8 cellular contexts compared by ENCODE assay signal in the genomic region with DNA sequence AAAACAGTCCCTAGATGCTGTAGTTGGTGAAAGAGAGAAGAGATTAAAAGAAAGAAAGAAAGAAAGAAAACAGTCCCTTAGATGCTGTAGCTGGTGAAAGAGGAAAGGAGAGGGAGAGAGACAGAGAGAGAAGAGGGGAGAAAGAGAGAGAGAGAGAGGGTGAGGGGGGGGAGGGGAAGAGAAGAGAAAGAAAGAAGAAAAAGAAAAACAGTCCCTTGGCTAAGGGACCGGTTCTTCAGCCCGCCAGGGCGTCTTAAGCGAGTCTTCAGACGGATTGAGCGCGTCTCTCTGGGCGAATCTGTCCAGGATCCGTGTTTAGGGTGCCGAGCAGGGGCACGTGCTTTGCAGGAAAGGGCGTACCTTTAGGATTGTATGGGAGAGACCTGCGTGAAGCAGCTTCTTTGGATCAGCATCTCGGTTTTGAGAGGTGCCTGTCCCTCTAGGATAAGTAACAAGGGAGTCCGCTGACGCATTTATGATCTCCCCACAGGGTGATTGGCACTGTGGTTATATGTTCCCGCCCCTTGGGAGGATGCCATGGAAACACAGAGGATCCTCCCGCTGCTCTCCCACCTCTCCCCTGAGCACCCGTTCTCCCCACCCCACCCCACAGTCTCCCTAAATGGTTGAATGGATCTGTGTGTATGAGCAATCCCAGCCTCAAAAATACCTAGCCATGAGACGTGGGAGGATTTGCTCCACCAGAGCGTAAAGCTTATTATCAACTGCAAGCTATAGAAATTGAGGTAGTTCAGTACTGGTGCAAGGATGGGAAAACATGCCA. TPM values are rescaled to one million over a fixed set of nuclear protein-coding genes. Genes with fewer than 3 reads are reported as not detected.
A peak's percentile ranks its signal among the peaks of the same experiment; 100 is the strongest.
DNase-seq lines count a peak whose midpoint lies in the region; ATAC-seq, FAIRE-seq and TF ChIP-seq lines count a peak whose summit lies in the region.

No MANE protein-coding gene starts in this region.

- peak; percentile 59 for TF ChIP-seq POLR2A in GM12878 (IDR thresholded peaks at IDR 0.05; ENCODE audit: low read depth, low read length)

- CTCF ChIA-PET in HEK293 (lab: Yijun Ruan, JAX): interaction anchor here (0.6 to 2.4 kb wide), 7 partner anchors 10 to 363 kb away, joined by 3 to 15 read pairs (median 3); no protein-coding TSS in a partner anchor
- CTCF ChIA-PET in OCI-LY7 (lab: Charles Lee; ENCODE audit: unreplicated experiment): no interaction called here
- CTCF ChIA-PET in GM12878 (lab: Yijun Ruan, JAX): interaction anchor here (0.7 to 7.7 kb wide), 6 partner anchors 14 to 166 kb away, joined by 4 to 127 read pairs (median 18); a partner anchor contains a TSS

- peak overlapping the region; percentile 25; the same call in 1 of the 2 replicates for H3K27ac ChIP-seq in HEK293 (ENCODE audit: extremely low read depth, low read depth, low read length)
- H3K27ac ChIP-seq in OCI-LY7 (ENCODE audit: low read depth, low read length, poor library complexity, severe bottlenecking): peak overlapping the region; percentile 96
- peak overlapping the region; percentile 98 for H3K27ac ChIP-seq in GM12878 (ENCODE audit: control insufficient read depth, insufficient read depth)

- SMC1A ChIA-PET in GM12878 (lab: Charles Lee; ENCODE audit: uncharacterized antibody, unreplicated experiment): interaction anchor here (1.1 to 12.1 kb wide), 4 partner anchors 10 to 33 kb away, joined by 5 to 354 read pairs (median 18); a partner anchor contains a TSS

- DNase-seq in DMS114 treated with DMSO at 0.1 percent for 48 hours (lab: John Stamatoyannopoulos, UW; ENCODE audit: unreplicated experiment) (peak; percentile 58), OCI-LY7 (ENCODE audit: low spot score) (peak; percentile 35), GM12878 (ENCODE audit: low read depth, low spot score) (peak; percentile 98), retina (peak; percentile 72)

- TF ChIP-seq CTCF in HEK293 (tag by site-specific recombination; IDR thresholded peaks at IDR 0.05) (no peak), OCI-LY7 (conservative IDR thresholded peaks at IDR 0.05; ENCODE audit: low read length) (no peak), GM12878 (IDR thresholded peaks at IDR 0.05 in 2 of 3, conservative IDR thresholded peaks at IDR 0.05 in 1 of 3; ENCODE audit: control insufficient read depth in 2 of 3, extremely low read depth in 1 of 3, insufficient read depth in 1 of 3, low read depth in 3 of 3, low read length in 3 of 3) (no peak)

- FAIRE-seq in GM12878 (lab: Jason Lieb, UNC): peak; percentile 79

- no peaks in the 10 kb centered on the region for H3K9me3 ChIP-seq in HEK293 (ENCODE audit: control insufficient read depth, insufficient read depth, low read depth, low read length)
- H3K9me3 ChIP-seq in OCI-LY7 (ENCODE audit: low read length): no peaks in the 10 kb centered on the region
- no peaks in the 10 kb centered on the region for H3K9me3 ChIP-seq in GM12878 (replicated peaks; ENCODE audit: control insufficient read depth, insufficient read depth, low read length)

- TF ChIP-seq RAD21 in GM12878 (IDR thresholded peaks at IDR 0.05; ENCODE audit: insufficient read depth, low read depth, low read length): no peak

- in situ Hi-C loops in GM12878 (cut with MboI): no loop called here

- H3K27me3 ChIP-seq in GM12878 (replicated peaks in 1 of 2; ENCODE audit: control insufficient read depth in 2 of 2, insufficient read depth in 2 of 2, low read length in 1 of 2): no peaks in the 10 kb centered on the region

- intact Hi-C loops in OCI-LY7 (cut with micrococcal nuclease; ENCODE audit: unreplicated experiment) (no loop called here), GM12878 (cut with micrococcal nuclease; ENCODE audit: unreplicated experiment) (loop anchor here (1.0 to 10.0 kb wide), 2 partner anchors 17 to 299 kb away; a partner anchor contains a TSS)

- peak in 1 of 2 experiments; percentile 75; a peak in 2 of 4 replicates for TF ChIP-seq EP300 in GM12878 (IDR thresholded peaks at IDR 0.05; ENCODE audit: borderline replicate concordance in 1 of 2, control insufficient read depth in 1 of 2, low read depth in 2 of 2, low read length in 2 of 2)

- H3K4me1 ChIP-seq in HEK293 (ENCODE audit: control insufficient read depth, insufficient read depth, low read length) (peaks cover 2% of the 10 kb centered on the region; the same call in 1 of the 2 replicates), OCI-LY7 (ENCODE audit: insufficient read depth, low read length, poor library complexity, severe bottlenecking) (peaks cover 33% of the 10 kb centered on the region), GM12878 (ENCODE audit: control insufficient read depth, insufficient read depth, low read length) (peaks cover 28% of the 10 kb centered on the region)

- H3K4me2 ChIP-seq in OCI-LY7 (ENCODE audit: low read length) (peak overlapping the region; percentile 86), GM12878 (ENCODE audit: control insufficient read depth, insufficient read depth) (peak overlapping the region; percentile 96)

- H3K36me3 ChIP-seq in HEK293 (ENCODE audit: control insufficient read depth in 2 of 2, insufficient read depth in 1 of 2, low read length in 2 of 2): no peaks in the 10 kb centered on the region
- no peaks in the 10 kb centered on the region for H3K36me3 ChIP-seq in OCI-LY7 (ENCODE audit: insufficient read depth, low read length)
- no peaks in the 10 kb centered on the region for H3K36me3 ChIP-seq in GM12878 (ENCODE audit: control insufficient read depth in 2 of 2, insufficient read depth in 2 of 2, low read length in 1 of 2)

- no peaks in the 10 kb centered on the region for H4K20me1 ChIP-seq in OCI-LY7 (ENCODE audit: insufficient read depth, low read length)
- no peaks in the 10 kb centered on the region for H4K20me1 ChIP-seq in GM12878 (ENCODE audit: control insufficient read depth, insufficient read depth)

- ATAC-seq in GM12878 (peak; percentile 55), HG03108 (IDR thresholded peaks at IDR 0.05; ENCODE audit: unreplicated experiment) (no peak), HG03025 (IDR thresholded peaks at IDR 0.05; ENCODE audit: low FRiP score, unreplicated experiment) (no peak)

- POLR2A ChIA-PET in HEK293 (lab: Yijun Ruan, JAX) (interaction anchor here (0.7 to 1.6 kb wide), 4 partner anchors 15 to 1145 kb away, joined by 3 to 5 read pairs (median 4); a partner anchor contains a TSS), OCI-LY7 (lab: Charles Lee) (interaction anchor here (0.6 to 4.7 kb wide), 6 partner anchors 8 to 57 kb away, joined by 3 to 45 read pairs (median 4); a partner anchor contains a TSS), GM12878 (lab: Charles Lee) (interaction anchor here (0.6 to 16.8 kb wide), 10 partner anchors 8 to 910 kb away, joined by 3 to 537 read pairs (median 4); a partner anchor contains a TSS)

- H3K4me3 ChIP-seq in HEK293 (ENCODE audit: low read depth, low read length) (peak overlapping the region; percentile 81), OCI-LY7 (ENCODE audit: low read depth, low read length, poor library complexity, severe bottlenecking) (peak overlapping the region; percentile 78), GM12878 (peak overlapping the region; percentile 67), iPS-11a (ENCODE audit: low read depth, low read length) (peak overlapping the region; percentile 86)

- 1% methylated on average over 21 of the region's 21 CpGs for WGBS in GM12878 (ENCODE audit: insufficient coverage, insufficient replicate concordance, low lambda C conversion rate, missing lambda C conversion rate)

- H3K9ac ChIP-seq in GM12878 (ENCODE audit: control insufficient read depth, insufficient read depth, low read length): peak overlapping the region; percentile 90

- RAD21 ChIA-PET in GM12878 (lab: Charles Lee; ENCODE audit: unreplicated experiment): interaction anchor here (0.5 to 12.9 kb wide), 13 partner anchors 9 to 570 kb away, joined by 3 to 355 read pairs (median 5); a partner anchor contains a TSS

- BruUV-seq in OCI-LY7 (replicated peaks; lab: Mats Ljungman, UMichigan) (no TSS peak), GM12878 (replicated peaks; lab: Mats Ljungman, UMichigan) (no TSS peak)

- H3K9me2 ChIP-seq in OCI-LY7 (ENCODE audit: insufficient read depth, low read length): no peaks in the 10 kb centered on the region

- H3K79me2 ChIP-seq in OCI-LY7 (ENCODE audit: insufficient read depth, low read depth, low read length): no peaks in the 10 kb centered on the region
- no peaks in the 10 kb centered on the region for H3K79me2 ChIP-seq in GM12878 (ENCODE audit: control insufficient read depth, insufficient read depth, low read length)

- peak overlapping the region; percentile 85 for H2AFZ ChIP-seq in OCI-LY7 (ENCODE audit: low read length)
- peak overlapping the region; percentile 54 for H2AFZ ChIP-seq in GM12878 (ENCODE audit: control insufficient read depth, low read depth, low read length)

RNA-seq across cellular contexts. Expression of a gene that starts 16.7 kb away (rescaled TPM):
- total RNA-seq in OCI-LY7 (2014; rRNA removed; shearing (Covaris generic)): 13.3 and 15.4 TPM in 2 replicates
- 32.6 and 33.4 TPM in 2 replicates for total RNA-seq in OCI-LY7 (2022)
- total RNA-seq in GM12878 (2013; cell fraction: nucleolus; rRNA removed): 19.2 and 22.5 TPM in 2 replicates
- 21.4 and 23.5 TPM in 2 replicates for total RNA-seq in GM12878 (2014; rRNA removed)
- total RNA-seq in GM12878 (2014; rRNA removed; fragmentation: Illumina TruSeq; extraction: Trizol): 27.1 and 29.8 TPM in 2 replicates
- 27.5 and 27.9 TPM in 2 replicates for total RNA-seq in GM12878 (2021)
- polyA plus RNA-seq in GM12878 (2011; ENCODE audit: low read depth): 33.4 TPM
- polyA plus RNA-seq in GM12878 (2011; rRNA removed): 60.0 and 65.4 TPM in 2 replicates
- polyA plus RNA-seq in GM12878 (2011; cell fraction: cytosol; rRNA removed): 61.5 and 74.4 TPM in 2 replicates
- polyA plus RNA-seq in GM12878 (2011; cell fraction: nucleus; rRNA removed): 22.0 and 25.7 TPM in 2 replicates
- polyA plus RNA-seq in GM12878 (2012): 34.7 and 35.6 TPM in 2 replicates
- polyA plus RNA-seq in GM12878 (2014; fragmentation: Illumina TruSeq; extraction: Trizol): 53.3 and 60.4 TPM in 2 replicates
- 10 to 100 TPM; 15.3 to 22.6 TPM for polyA plus RNA-seq in GM12878 (2014; fragmentation: Nextera tagmentation; extraction: Ambion mirVana)
- 30.4 and 36.5 TPM in 2 replicates for polyA plus RNA-seq in GM12878 (2014; rRNA removed)
- polyA plus RNA-seq in GM12878 (2016; fragmentation: Nextera tagmentation; extraction: Ambion mirVana): 10 to 100 TPM; 39.0 to 51.4 TPM
- 28.7 and 48.4 TPM in 2 replicates for polyA minus RNA-seq in GM12878 (2011; rRNA and poly(A)+ RNA removed)
- 11.9 and 15.9 TPM in 2 replicates for polyA minus RNA-seq in GM12878 (2011; cell fraction: cytosol; rRNA and poly(A)+ RNA removed)
- polyA minus RNA-seq in GM12878 (2011; cell fraction: nucleus; rRNA and poly(A)+ RNA removed): 8.4 and 8.6 TPM in 2 replicates

RNA-seq across cellular contexts. Expression of a gene that starts 16.8 kb away (rescaled TPM):
- 16.8 and 24.0 TPM in 2 replicates for total RNA-seq in OCI-LY7 (2014; rRNA removed; shearing (Covaris generic))
- 23.6 and 29.5 TPM in 2 replicates for total RNA-seq in OCI-LY7 (2022)
- 150 and 188 TPM in 2 replicates for total RNA-seq in GM12878 (2013; cell fraction: nucleolus; rRNA removed)
- 44.8 and 51.9 TPM in 2 replicates for total RNA-seq in GM12878 (2014; rRNA removed)
- total RNA-seq in GM12878 (2014; rRNA removed; fragmentation: Illumina TruSeq; extraction: Trizol): 19.8 and 20.3 TPM in 2 replicates
- 64.8 and 67.0 TPM in 2 replicates for total RNA-seq in GM12878 (2021)
- 16.5 TPM for polyA plus RNA-seq in GM12878 (2011; ENCODE audit: low read depth)
- 25.8 and 70.6 TPM in 2 replicates for polyA plus RNA-seq in GM12878 (2011; rRNA removed)
- polyA plus RNA-seq in GM12878 (2011; cell fraction: cytosol; rRNA removed): 71.2 and 98.3 TPM in 2 replicates
- polyA plus RNA-seq in GM12878 (2011; cell fraction: nucleus; rRNA removed): 84.5 and 115 TPM in 2 replicates
- polyA plus RNA-seq in GM12878 (2012): 33.9 and 42.3 TPM in 2 replicates
- polyA plus RNA-seq in GM12878 (2014; fragmentation: Illumina TruSeq; extraction: Trizol): 11.3 and 24.5 TPM in 2 replicates
- 10 to 100 TPM; 13.4 to 21.7 TPM for polyA plus RNA-seq in GM12878 (2014; fragmentation: Nextera tagmentation; extraction: Ambion mirVana)
- 50.4 and 63.4 TPM in 2 replicates for polyA plus RNA-seq in GM12878 (2014; rRNA removed)
- 100 to 1,000 TPM; 105 to 109 TPM for polyA plus RNA-seq in GM12878 (2016; fragmentation: Nextera tagmentation; extraction: Ambion mirVana)
- polyA minus RNA-seq in GM12878 (2011; rRNA and poly(A)+ RNA removed): 57.6 and 93.4 TPM in 2 replicates
- polyA minus RNA-seq in GM12878 (2011; cell fraction: cytosol; rRNA and poly(A)+ RNA removed): 38.8 and 42.9 TPM in 2 replicates
- 53.8 and 102 TPM in 2 replicates for polyA minus RNA-seq in GM12878 (2011; cell fraction: nucleus; rRNA and poly(A)+ RNA removed)

RNA-seq across cellular contexts. Expression of a gene that starts 36.9 kb away (rescaled TPM):
- not detected in 2 replicates for total RNA-seq in OCI-LY7 (2014; rRNA removed; shearing (Covaris generic))
- total RNA-seq in OCI-LY7 (2022) (not detected in 2 replicates), GM12878 (2014; rRNA removed) (0.11 and 0.23 TPM in 2 replicates), GM12878 (2014; rRNA removed; fragmentation: Illumina TruSeq; extraction: Trizol) (0.09 TPM in 1 of 2 replicates, not detected in the other), GM12878 (2021) (0.21 and 0.26 TPM in 2 replicates)
- not detected in 2 replicates for total RNA-seq in GM12878 (2013; cell fraction: nucleolus; rRNA removed)
- 0.79 TPM for polyA plus RNA-seq in GM12878 (2011; ENCODE audit: low read depth)
- polyA plus RNA-seq in GM12878 (2011; rRNA removed) (not detected in 2 replicates), GM12878 (2014; fragmentation: Illumina TruSeq; extraction: Trizol) (0.03 TPM in 1 of 2 replicates, not detected in the other), GM12878 (2014; fragmentation: Nextera tagmentation; extraction: Ambion mirVana) (under 1 TPM in 1 of 2 experiments, not detected in 1; 0.04 TPM), GM12878 (2014; rRNA removed) (0.06 TPM in 1 of 2 replicates, not detected in the other), GM12878 (2016; fragmentation: Nextera tagmentation; extraction: Ambion mirVana) (1 to 10 TPM in 1 of 2 experiments, under 1 TPM in 1; 0.84 to 1.5 TPM)
- polyA plus RNA-seq in GM12878 (2011; cell fraction: cytosol; rRNA removed): not detected in 2 replicates
- polyA plus RNA-seq in GM12878 (2011; cell fraction: nucleus; rRNA removed): not detected in 2 replicates
- polyA plus RNA-seq in GM12878 (2012): 1.3 and 1.5 TPM in 2 replicates
- not detected in 2 replicates for polyA minus RNA-seq in GM12878 (2011; rRNA and poly(A)+ RNA removed)
- not detected in 2 replicates for polyA minus RNA-seq in GM12878 (2011; cell fraction: cytosol; rRNA and poly(A)+ RNA removed)
- not detected in 2 replicates for polyA minus RNA-seq in GM12878 (2011; cell fraction: nucleus; rRNA and poly(A)+ RNA removed)

Comparison
In these comparisons a context has a peak if more than half of its experiments do, and no peak if none do; other contexts are left out.
1. DNase-seq: peak in every context shown above with its lines; median percentile 98 in GM12878; 72 in retina; 58 in DMS114 treated with DMSO at 0.1 percent for 48 hours; 35 in OCI-LY7.
2. H3K27ac ChIP-seq: peak in every context shown above with its lines; median percentile 98 in GM12878; 96 in OCI-LY7; 25 in HEK293.